Comparison of ENCODE assay signal across 8 cellular contexts in genomic region chr3:168249048-168249538, GRCh38.
DNase-seq lines count a peak whose midpoint lies in the region; ATAC-seq and TF ChIP-seq lines count a peak whose summit lies in the region.

No MANE protein-coding gene starts in this region.

- H3K79me2 ChIP-seq in PC-9 (ENCODE audit: low read depth) = no peaks in the 10 kb centered on the region

- CTCF ChIA-PET in PC-9 (lab: Charles Lee) = interaction anchor here (0.5 to 0.7 kb wide), 2 partner anchors 792 to 897 kb away, joined by 3 to 4 read pairs; no protein-coding TSS in a partner anchor

- no peaks in the 10 kb centered on the region for H4K20me1 ChIP-seq in PC-9 (ENCODE audit: insufficient read depth)

- POLR2A ChIA-PET in PC-9 (lab: Charles Lee; ENCODE audit: unreplicated experiment) = no interaction called here

- H3K27ac ChIP-seq in PC-9 = no peak overlapping the region

- H3K27me3 ChIP-seq in PC-9 (ENCODE audit: insufficient read depth, low read depth) (no peaks in the 10 kb centered on the region), neuron (ENCODE audit: insufficient read depth, low read length) (no peaks in the 10 kb centered on the region)

- H2AFZ ChIP-seq in PC-9 = peak overlapping the region; percentile 93
- peak overlapping the region; percentile 92 for H2AFZ ChIP-seq in neuron (ENCODE audit: low read depth, low read length)

- H3K4me1 ChIP-seq in PC-9 (replicated peaks; ENCODE audit: insufficient read depth) = no peaks in the 10 kb centered on the region
- peaks cover 21% of the 10 kb centered on the region for H3K4me1 ChIP-seq in neuron (ENCODE audit: insufficient read depth, low read length)

- H3K9me2 ChIP-seq in PC-9 (ENCODE audit: insufficient read depth) = peaks cover 1% of the 10 kb centered on the region; the same call in 1 of the 2 replicates

- H3K4me3 ChIP-seq in PC-9 (peak overlapping the region; percentile 66), fibroblast of mammary gland (ENCODE audit: control insufficient read depth, low read depth, low read length) (peak overlapping the region; percentile 37), neuron (ENCODE audit: low read length) (peak overlapping the region; percentile 77)

- ATAC-seq in HG02610 (IDR thresholded peaks at IDR 0.05; ENCODE audit: unreplicated experiment) = peak; percentile 16

- no peak for TF ChIP-seq CTCF in PC-9 (conservative IDR thresholded peaks at IDR 0.05)
- TF ChIP-seq CTCF in fibroblast of mammary gland (conservative IDR thresholded peaks at IDR 0.05; ENCODE audit: control insufficient read depth, insufficient read depth, low read depth, low read length) = no peak

- H3K36me3 ChIP-seq in PC-9 (ENCODE audit: low read depth) (no peaks in the 10 kb centered on the region), neuron (ENCODE audit: insufficient read depth, low read length) (no peaks in the 10 kb centered on the region)

- peak overlapping the region; percentile 94 for H3K4me2 ChIP-seq in PC-9

- no peaks in the 10 kb centered on the region for H3K9me3 ChIP-seq in PC-9 (ENCODE audit: insufficient read depth, low read depth)
- H3K9me3 ChIP-seq in neuron (ENCODE audit: low read length) = peaks cover 3% of the 10 kb centered on the region

- intact Hi-C loops in PC-9 (cut with micrococcal nuclease; ENCODE audit: unreplicated experiment) = no loop called here

- no TSS peak for BruUV-seq in PC-9 (replicated peaks; lab: Mats Ljungman, UMichigan)

- H3F3A ChIP-seq in PC-9 (ENCODE audit: insufficient read depth, low read depth) = no peaks in the 10 kb centered on the region

- DNase-seq in NCI-H2081 (lab: John Stamatoyannopoulos, UW) = peak; percentile 47 to 78
- no peak for DNase-seq in NCI-H2081 treated with DMSO at 0.1 percent for 48 hours (lab: John Stamatoyannopoulos, UW)
- DNase-seq in PC-9 = no peak
- DNase-seq in fibroblast of mammary gland (ENCODE audit: low read depth) = peak; percentile 5
- DNase-seq in NK-92 (lab: John Stamatoyannopoulos, UW; ENCODE audit: unreplicated experiment) = no peak
- DNase-seq in NCI-H2029 (lab: John Stamatoyannopoulos, UW) = no peak

Comparison
In these comparisons a context has a peak if more than half of its experiments do, and no peak if none do; other contexts are left out.
1. DNase-seq: peak in NCI-H2081 (2 of 2) and fibroblast of mammary gland (single experiment); none in NCI-H2081 treated with DMSO at 0.1 percent for 48 hours (single experiment), PC-9 (0 of 2), NK-92 (single experiment) and NCI-H2029 (single experiment).
2. Peak in every context shown above with its lines, with median percentiles within 50 percentile points of each other: H3K4me3 ChIP-seq.